Comparison of ENCODE assay signal across 15 cellular contexts in the genomic region with DNA sequence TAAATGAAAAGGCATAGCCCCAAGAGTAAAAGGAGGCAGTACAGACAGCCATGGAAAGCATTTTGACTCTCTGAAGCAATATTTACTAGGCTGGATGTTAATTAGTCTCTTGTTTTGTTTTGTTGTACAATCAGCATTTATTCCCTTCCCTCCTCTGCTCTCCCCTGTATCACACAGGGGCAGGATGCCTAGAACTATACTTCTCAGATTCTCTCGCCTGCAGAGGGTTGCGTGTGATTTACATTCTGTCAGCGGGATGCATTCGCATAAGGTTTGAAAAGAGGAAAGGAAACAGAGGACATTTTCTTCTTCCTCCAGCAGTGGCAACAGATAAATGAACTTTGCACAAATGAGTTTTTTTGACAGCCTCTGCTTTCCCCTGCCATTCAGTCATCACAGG.
DNase-seq lines count a peak whose midpoint lies in the region; ATAC-seq and TF ChIP-seq lines count a peak whose summit lies in the region.
"Had no signal": no experiment of that assay in that cellular context is flagged by ENCODE, and none has a peak within 500 bp of the region (broad histone marks: within the 10 kb centered on the region; RNA-seq: fewer than 3 reads in every experiment).

No MANE protein-coding gene starts in this region.

- BruUV-seq in OCI-LY7 (replicated peaks; lab: Mats Ljungman, UMichigan), result no TSS peak

- no peaks in the 10 kb centered on the region for H3K36me3 Mint-ChIP-seq in WTC11
- no peaks in the 10 kb centered on the region for H3K36me3 Mint-ChIP-seq in H9 (ENCODE audit: insufficient read depth in 1 of 3, low read depth in 3 of 3)

- H3K56ac ChIP-seq in H9 (ENCODE audit: insufficient read length, low read depth, low read length), result no peak overlapping the region

- H3K9me2 ChIP-seq in OCI-LY7 (ENCODE audit: insufficient read depth, low read length), result no peaks in the 10 kb centered on the region

- TF ChIP-seq CTCF in WTC11 (IDR thresholded peaks at IDR 0.05), result no peak
- TF ChIP-seq CTCF in OCI-LY7 (conservative IDR thresholded peaks at IDR 0.05; ENCODE audit: low read length), result no peak
- TF ChIP-seq CTCF in H9 (conservative IDR thresholded peaks at IDR 0.05), result no peak

- H4K5ac ChIP-seq in H9 (ENCODE audit: insufficient read length, low read depth, low read length), result no peak overlapping the region

- H3K9me3 ChIP-seq in OCI-LY7 (ENCODE audit: low read length), result no peaks in the 10 kb centered on the region
- H3K9me3 ChIP-seq in H9 (ENCODE audit: control insufficient read depth, low read depth, low read length), result no peaks in the 10 kb centered on the region
- H3K9me3 ChIP-seq: A549 had no signal

- H3K79me2 ChIP-seq in OCI-LY7 (ENCODE audit: insufficient read depth, low read depth, low read length) (no peaks in the 10 kb centered on the region), H9 (ENCODE audit: insufficient read depth, low read length) (no peaks in the 10 kb centered on the region)

- H3K4me1 Mint-ChIP-seq in WTC11 (peaks cover 17% of the 10 kb centered on the region), H9 (peaks cover 9 to 10% of the 10 kb centered on the region in 2 experiments)

- CTCF ChIA-PET in WTC11 (lab: Charles Lee), result no interaction called here
- CTCF ChIA-PET in OCI-LY7 (lab: Charles Lee; ENCODE audit: unreplicated experiment), result no interaction called here

- H2AFZ ChIP-seq in OCI-LY7 (ENCODE audit: low read length), result no peak overlapping the region
- no peak overlapping the region for H2AFZ ChIP-seq in H9 (ENCODE audit: low read length)

- no peak overlapping the region for H2AK5ac ChIP-seq in H9 (ENCODE audit: insufficient read length, low read length)

- intact Hi-C loops in OCI-LY7 (cut with micrococcal nuclease; ENCODE audit: unreplicated experiment), result no loop called here

- no peaks in the 10 kb centered on the region for H3K79me1 ChIP-seq in H9 (ENCODE audit: insufficient read depth, low read depth, low read length, poor library complexity, severe bottlenecking)

- H3K4me3 Mint-ChIP-seq in WTC11 (no peak overlapping the region), H9 (no peak overlapping the region; a peak in 1 of 5 replicates)
- H3K4me3 Mint-ChIP-seq: CD4-positive, alpha-beta T cell had no signal

- H4K20me1 ChIP-seq in OCI-LY7 (ENCODE audit: insufficient read depth, low read length) (no peaks in the 10 kb centered on the region), H9 (ENCODE audit: control insufficient read depth, insufficient read depth, insufficient read length) (no peaks in the 10 kb centered on the region)
- H4K20me1 ChIP-seq: BLaER1 treated with 17β-estradiol and CSF1 and Interleukin-3, amounts not matched to agents 10 nM and 100 nM had no signal

- H4K8ac ChIP-seq in H9 (replicated peaks; ENCODE audit: insufficient read length, low read depth, low read length), result no peak overlapping the region

- H3K27ac ChIP-seq in OCI-LY7 (ENCODE audit: low read depth, low read length, poor library complexity, severe bottlenecking) (no peak overlapping the region), H9 (ENCODE audit: insufficient read length, low read depth, low read length) (no peak overlapping the region)
- H3K27ac ChIP-seq: A549 had no signal

- H3K9me3 Mint-ChIP-seq in WTC11 (no peaks in the 10 kb centered on the region), H9 (peaks cover 0 to 3% of the 10 kb centered on the region in 2 experiments; a peak in 1 of 5 replicates)
- H3K9me3 Mint-ChIP-seq: CD4-positive, alpha-beta T cell had no signal

- no peak overlapping the region for H3K27ac Mint-ChIP-seq in WTC11
- H3K27ac Mint-ChIP-seq in H9, result no peak overlapping the region; a peak in 2 of 7 replicates
- H3K27ac Mint-ChIP-seq: CD4-positive, alpha-beta T cell had no signal

- H3K27me3 Mint-ChIP-seq in WTC11 (ENCODE audit: low read depth), result no peaks in the 10 kb centered on the region
- peaks cover 4% of the 10 kb centered on the region; the same call in 1 of the 2 replicates for H3K27me3 Mint-ChIP-seq in H9 (ENCODE audit: low read depth)
- H3K27me3 Mint-ChIP-seq: CD4-positive, alpha-beta T cell had no signal

- no peaks in the 10 kb centered on the region for H3K4me1 ChIP-seq in OCI-LY7 (ENCODE audit: insufficient read depth, low read length, poor library complexity, severe bottlenecking)
- H3K4me1 ChIP-seq in H9 (ENCODE audit: insufficient read depth, low read length), result no peaks in the 10 kb centered on the region; the same call in 1 of the 2 replicates
- H3K4me1 ChIP-seq: A549 had no signal

- H3K23ac ChIP-seq in H9 (ENCODE audit: insufficient read length, low read depth, low read length), result no peak overlapping the region

- no peak overlapping the region for H4K91ac ChIP-seq in H9 (ENCODE audit: insufficient read length, low read depth, low read length)

- no peak overlapping the region for H3K9ac ChIP-seq in H9 (ENCODE audit: extremely low read depth, insufficient read length, low read length)
- H3K9ac ChIP-seq: BLaER1 treated with 17β-estradiol and CSF1 and Interleukin-3, amounts not matched to agents 10 nM and 100 nM had no signal

- ATAC-seq in WTC11 (peak; percentile 61), esophagus mucosa (no peak)
- ATAC-seq: A549, HCT116 had no signal

- no peak overlapping the region for H2BK5ac ChIP-seq in H9 (ENCODE audit: insufficient read length, low read length)

- DNase-seq in CD1c-positive myeloid dendritic cell (ENCODE audit: extremely low spot score) (peak; percentile 28), MV-4-11 (lab: John Stamatoyannopoulos, UW) (peak; percentile 37), WTC11 (ENCODE audit: low spot score) (no peak), medulla oblongata (ENCODE audit: extremely low spot score) (peak; percentile 43), OCI-LY7 (ENCODE audit: low spot score) (no peak), H9 (no peak)
- DNase-seq: AML-193; Calu3; CD4-positive, alpha-beta T cell; DMS 273 treated with DMSO at 0.1 percent for 48 hours; IMR-90 had no signal

- H2BK120ac ChIP-seq in H9 (ENCODE audit: low read depth, low read length, poor library complexity, severe bottlenecking), result no peak overlapping the region

- WGBS in H9 (ENCODE audit: extremely low coverage, insufficient read length, low lambda C conversion rate), result no CpG with 5 or more reads among the region's 4 CpGs

- H3K4ac ChIP-seq in H9 (ENCODE audit: low read depth, low read length), result no peak overlapping the region

- no peaks in the 10 kb centered on the region for H3K36me3 ChIP-seq in OCI-LY7 (ENCODE audit: insufficient read depth, low read length)
- H3K36me3 ChIP-seq: BLaER1 treated with 17β-estradiol and CSF1 and Interleukin-3, amounts not matched to agents 10 nM and 100 nM had no signal

- no peak overlapping the region for H3K14ac ChIP-seq in H9 (ENCODE audit: insufficient read depth, low read length)

- no peak overlapping the region for H2BK15ac ChIP-seq in H9 (ENCODE audit: low read depth, low read length)

- no peak overlapping the region for H2BK12ac ChIP-seq in H9 (ENCODE audit: insufficient read length, low read depth, low read length)

- no peak overlapping the region for H3K18ac ChIP-seq in H9 (ENCODE audit: insufficient read length, low read depth, low read length)

- H3K23me2 ChIP-seq in H9 (ENCODE audit: insufficient read length, low read depth, low read length, poor library complexity, severe bottlenecking), result no peaks in the 10 kb centered on the region

- no peak overlapping the region for H2BK20ac ChIP-seq in H9 (ENCODE audit: low read depth, low read length, poor library complexity, severe bottlenecking)

- H3K4me3 ChIP-seq in OCI-LY7 (ENCODE audit: low read depth, low read length, poor library complexity, severe bottlenecking), result no peak overlapping the region
- H3K4me3 ChIP-seq: A549; BLaER1 treated with 17β-estradiol and CSF1 and Interleukin-3, amounts not matched to agents 10 nM and 100 nM had no signal

- no peak overlapping the region for H3K4me2 ChIP-seq in OCI-LY7 (ENCODE audit: low read length)
- H3K4me2 ChIP-seq in H9 (ENCODE audit: insufficient read depth, insufficient read length, low read length), result no peak overlapping the region
- H3K4me2 ChIP-seq: A549 had no signal

- no peak overlapping the region for H3T11ph ChIP-seq in H9 (ENCODE audit: low read length)

- POLR2A ChIA-PET in WTC11 (lab: Charles Lee) (no interaction called here), OCI-LY7 (lab: Charles Lee) (interaction anchor here (0.6 kb wide), 1 partner anchor 427 kb away, joined by 3 read pairs; no protein-coding TSS in a partner anchor)

- no peaks in the 10 kb centered on the region for H3K27me3 ChIP-seq in H9 (ENCODE audit: insufficient read depth, low read length)
- H3K27me3 ChIP-seq: BLaER1 treated with 17β-estradiol and CSF1 and Interleukin-3, amounts not matched to agents 10 nM and 100 nM had no signal

TF ChIP-seq in WTC11, 78 proteins besides CTCF, POLR2A, EP300 and RAD21 (continues in another document):
- TF ChIP-seq, protein P1, sequence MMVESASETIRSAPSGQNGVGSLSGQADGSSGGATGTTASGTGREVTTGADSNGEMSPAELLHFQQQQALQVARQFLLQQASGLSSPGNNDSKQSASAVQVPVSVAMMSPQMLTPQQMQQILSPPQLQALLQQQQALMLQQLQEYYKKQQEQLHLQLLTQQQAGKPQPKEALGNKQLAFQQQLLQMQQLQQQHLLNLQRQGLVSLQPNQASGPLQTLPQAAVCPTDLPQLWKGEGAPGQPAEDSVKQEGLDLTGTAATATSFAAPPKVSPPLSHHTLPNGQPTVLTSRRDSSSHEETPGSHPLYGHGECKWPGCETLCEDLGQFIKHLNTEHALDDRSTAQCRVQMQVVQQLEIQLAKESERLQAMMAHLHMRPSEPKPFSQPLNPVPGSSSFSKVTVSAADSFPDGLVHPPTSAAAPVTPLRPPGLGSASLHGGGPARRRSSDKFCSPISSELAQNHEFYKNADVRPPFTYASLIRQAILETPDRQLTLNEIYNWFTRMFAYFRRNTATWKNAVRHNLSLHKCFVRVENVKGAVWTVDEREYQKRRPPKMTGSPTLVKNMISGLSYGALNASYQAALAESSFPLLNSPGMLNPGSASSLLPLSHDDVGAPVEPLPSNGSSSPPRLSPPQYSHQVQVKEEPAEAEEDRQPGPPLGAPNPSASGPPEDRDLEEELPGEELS (CRISPR knock-in tag; IDR thresholded peaks at IDR 0.05), result no peak
- TF ChIP-seq, protein P2, sequence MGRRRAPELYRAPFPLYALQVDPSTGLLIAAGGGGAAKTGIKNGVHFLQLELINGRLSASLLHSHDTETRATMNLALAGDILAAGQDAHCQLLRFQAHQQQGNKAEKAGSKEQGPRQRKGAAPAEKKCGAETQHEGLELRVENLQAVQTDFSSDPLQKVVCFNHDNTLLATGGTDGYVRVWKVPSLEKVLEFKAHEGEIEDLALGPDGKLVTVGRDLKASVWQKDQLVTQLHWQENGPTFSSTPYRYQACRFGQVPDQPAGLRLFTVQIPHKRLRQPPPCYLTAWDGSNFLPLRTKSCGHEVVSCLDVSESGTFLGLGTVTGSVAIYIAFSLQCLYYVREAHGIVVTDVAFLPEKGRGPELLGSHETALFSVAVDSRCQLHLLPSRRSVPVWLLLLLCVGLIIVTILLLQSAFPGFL (CRISPR knock-in tag; IDR thresholded peaks at IDR 0.05; ENCODE audit: borderline replicate concordance), result no peak
- no peak for TF ChIP-seq ETV6 (CRISPR knock-in tag; IDR thresholded peaks at IDR 0.05)
- TF ChIP-seq KAT7 (CRISPR knock-in tag; IDR thresholded peaks at IDR 0.05; ENCODE audit: borderline replicate concordance), result no peak

Comparison
In these comparisons a context has a peak if more than half of its experiments do, and no peak if none do; other contexts are left out.
1. DNase-seq: peak in CD1c-positive myeloid dendritic cell (single experiment), MV-4-11 (single experiment) and medulla oblongata (single experiment); none in WTC11 (single experiment), OCI-LY7 (single experiment) and H9 (single experiment).